ENCODE assay signal across 23 cellular contexts in genomic region chr9:104087894-104088293, GRCh38.
"Had no signal": no experiment of that assay in that cellular context is flagged by ENCODE, and none has a peak within 500 bp of the region (broad histone marks: within the 10 kb centered on the region; RNA-seq: fewer than 3 reads in every experiment).

No MANE protein-coding gene starts in this region.

- H3K4me3 ChIP-seq: hepatocyte, left ventricle myocardium inferior, lung, ovary, smooth muscle cell, tibial nerve, uterus had no signal

- H3K36me3 Mint-ChIP-seq: memory B cell; naive B cell; natural killer cell; stimulated activated memory B cell treated with anti-CD40 and anti-IgM and Interleukin-4, amounts not matched to agents 10 μg/mL and 1 μg/mL and 100 μg/mL, for 72 hours; type B pancreatic cell had no signal

- H2AFZ ChIP-seq: hepatocyte had no signal

- H3K27ac ChIP-seq: hepatocyte, left ventricle myocardium inferior, ovary, tibial nerve, uterus had no signal

- H3K36me3 ChIP-seq: left ventricle myocardium inferior, ovary, tibial nerve, uterus had no signal

- H3K4me2 ChIP-seq: hepatocyte, smooth muscle cell had no signal

- H3K9me3 Mint-ChIP-seq: memory B cell; naive B cell; natural killer cell; stimulated activated memory B cell treated with anti-CD40 and anti-IgM and Interleukin-4, amounts not matched to agents 10 μg/mL and 1 μg/mL and 100 μg/mL, for 72 hours; type B pancreatic cell had no signal

- H3K27me3 ChIP-seq: hepatocyte, ovary, tibial nerve, uterus had no signal

- DNase-seq: islet precursor cell; left ventricle myocardium inferior; naive B cell; natural killer cell; nephron progenitor cell; ovary; right cardiac atrium; stimulated activated CD4-positive, alpha-beta T cell treated with anti-CD3 and anti-CD28 coated beads, Interleukin-1b, Interleukin-23, amount 100 ng/mL, for 48 hours; stimulated activated CD4-positive, alpha-beta T cell treated with anti-CD3 and anti-CD28 coated beads, Interleukin-2, amount 100 ng/mL, for 48 hours; stimulated activated CD4-positive, alpha-beta T cell treated with anti-CD3 and anti-CD28 coated beads, Interleukin-4, amount 100 ng/mL, for 4 hours; stimulated activated CD8-positive, alpha-beta memory T cell treated with anti-CD3 and anti-CD28 coated beads, Interleukin-4, amount 100 ng/mL, for 48 hours; stimulated activated naive CD4-positive, alpha-beta T cell treated with Interleukin-2 at 50 U/mL for 16 hours; stimulated activated naive CD8-positive, alpha-beta T cell treated with anti-CD3 and anti-CD28 coated beads, Interleukin-15, amount 100 ng/mL, for 72 hours; substantia nigra; uterus had no signal

- H3K4me1 Mint-ChIP-seq: stimulated activated memory B cell treated with anti-CD40 and anti-IgM and Interleukin-4, amounts not matched to agents 10 μg/mL and 1 μg/mL and 100 μg/mL, for 72 hours had no signal

- H3K27ac Mint-ChIP-seq: memory B cell; naive B cell; natural killer cell; nephron progenitor cell; progenitor cell of endocrine pancreas; stimulated activated memory B cell treated with anti-CD40 and anti-IgM and Interleukin-4, amounts not matched to agents 10 μg/mL and 1 μg/mL and 100 μg/mL, for 72 hours; type B pancreatic cell had no signal

- H3K27me3 Mint-ChIP-seq: progenitor cell of endocrine pancreas; stimulated activated naive CD8-positive, alpha-beta T cell treated with anti-CD3 and anti-CD28 coated beads, Interleukin-15, amount 100 ng/mL, for 72 hours; type B pancreatic cell had no signal

- H3K4me3 Mint-ChIP-seq: memory B cell; natural killer cell; nephron progenitor cell; stimulated activated memory B cell treated with anti-CD40 and anti-IgM and Interleukin-4, amounts not matched to agents 10 μg/mL and 1 μg/mL and 100 μg/mL, for 72 hours; stimulated activated naive CD8-positive, alpha-beta T cell treated with anti-CD3 and anti-CD28 coated beads, Interleukin-15, amount 100 ng/mL, for 72 hours; type B pancreatic cell had no signal

- H3K9me3 ChIP-seq: left ventricle myocardium inferior, ovary, tibial nerve, uterus had no signal
